ENCODE assay signal across 8 cellular contexts in the genomic region with DNA sequence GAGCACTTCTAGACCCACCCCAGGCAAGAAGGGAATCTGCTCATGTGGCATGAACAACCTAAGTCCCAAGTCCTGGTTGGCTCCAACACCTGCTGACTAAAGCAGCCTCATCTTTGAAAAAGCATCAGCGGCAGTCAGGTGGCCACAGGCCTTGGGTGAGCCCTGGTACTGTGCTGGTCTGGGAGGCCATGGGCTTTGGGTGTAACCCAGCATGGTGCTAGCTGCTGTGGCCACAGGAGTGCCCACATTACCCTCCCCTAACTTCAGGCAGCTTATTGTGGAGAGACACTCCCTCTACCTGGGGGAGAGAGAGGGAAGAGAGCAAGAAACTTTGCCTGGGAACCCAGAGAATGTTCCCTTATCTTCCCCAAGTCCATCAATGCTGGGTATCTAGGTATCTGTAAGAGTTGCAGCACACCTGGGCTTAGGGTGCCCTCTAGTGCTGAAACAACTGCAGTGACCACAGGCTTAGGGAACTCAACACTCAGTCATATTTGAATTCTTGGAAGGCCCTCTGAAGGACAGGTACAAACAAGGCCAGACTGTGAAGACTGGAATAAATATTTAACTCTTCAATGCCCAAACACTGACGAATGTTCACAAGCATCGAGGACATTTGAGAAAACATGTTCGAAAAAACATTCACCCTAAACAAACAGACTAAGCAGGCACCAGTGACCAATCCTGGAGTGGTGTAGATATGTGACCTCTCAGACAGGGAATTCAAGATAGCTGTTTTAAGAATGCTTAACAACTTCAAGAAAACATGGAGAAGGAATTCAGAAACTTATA.
DNase-seq lines count a peak whose midpoint lies in the region; ATAC-seq and TF ChIP-seq lines count a peak whose summit lies in the region.

No MANE protein-coding gene starts in this region.

- TF ChIP-seq CTCF in WTC11 (IDR thresholded peaks at IDR 0.05) (peak; percentile 26; the same call in 1 of the 2 replicates), left lung (IDR thresholded peaks at IDR 0.05) (no peak), tibial artery (IDR thresholded peaks at IDR 0.05) (no peak)
- no peak for TF ChIP-seq CTCF in CD4-positive, alpha-beta T cell (IDR thresholded peaks at IDR 0.05)

- peaks cover 0 to 25% of the 10 kb centered on the region in 2 donors for H3K9me3 ChIP-seq in left lung
- H3K9me3 ChIP-seq in tibial artery = peaks cover 0 to 17% (median 0%) of the 10 kb centered on the region in 3 donors
- H3K9me3 ChIP-seq in CD4-positive, alpha-beta T cell (ENCODE audit: control insufficient read depth, low read length) = peaks cover 23% of the 10 kb centered on the region

- H3K4me3 Mint-ChIP-seq in WTC11 = no peak overlapping the region
- no peak overlapping the region for H3K4me3 Mint-ChIP-seq in naive thymus-derived CD8-positive, alpha-beta T cell
- no peak overlapping the region for H3K4me3 Mint-ChIP-seq in CD4-positive, alpha-beta T cell

- DNase-seq in EL (peak; percentile 30), HT1080 (ENCODE audit: low read depth) (peak; percentile 15), WTC11 (ENCODE audit: low spot score) (peak; percentile 61), left lung (peak in 1 of 2 donors; percentile 18), ureter (ENCODE audit: low spot score) (no peak), tibial artery (no peak)
- DNase-seq in naive thymus-derived CD8-positive, alpha-beta T cell = no peak
- DNase-seq in CD4-positive, alpha-beta T cell = no peak

- ATAC-seq in WTC11 (peak; percentile 95), left lung (peak; percentile 88)
- ATAC-seq in naive thymus-derived CD8-positive, alpha-beta T cell = no peak
- ATAC-seq in CD4-positive, alpha-beta T cell (ENCODE audit: poor library complexity) = no peak

- H3K27ac ChIP-seq in left lung (no peak overlapping the region), tibial artery (no peak overlapping the region)
- H3K27ac ChIP-seq in CD4-positive, alpha-beta T cell (ENCODE audit: low read depth, low read length) = no peak overlapping the region

- intact Hi-C loops in left lung (cut with DNase I) = no loop called here
- intact Hi-C loops in tibial artery (cut with DNase I; ENCODE audit: low total_unique reads) = no loop called here
- intact Hi-C loops in CD4-positive, alpha-beta T cell (cut with DNase I, micrococcal nuclease) = no loop called here

- H3K27me3 ChIP-seq in left lung (no peaks in the 10 kb centered on the region), tibial artery (no peaks in the 10 kb centered on the region)
- no peaks in the 10 kb centered on the region for H3K27me3 ChIP-seq in CD4-positive, alpha-beta T cell (ENCODE audit: control insufficient read depth, insufficient read depth, low read length)

- peaks cover 20% of the 10 kb centered on the region for H3K4me1 Mint-ChIP-seq in WTC11
- peaks cover 0 to under 1% (median 0%) of the 10 kb centered on the region in 4 donors for H3K4me1 Mint-ChIP-seq in naive thymus-derived CD8-positive, alpha-beta T cell
- no peaks in the 10 kb centered on the region for H3K4me1 Mint-ChIP-seq in CD4-positive, alpha-beta T cell (ENCODE audit: low read depth)

- POLR2A ChIA-PET in WTC11 (lab: Charles Lee) = no interaction called here
- POLR2A ChIA-PET in naive thymus-derived CD8-positive, alpha-beta T cell (lab: Charles Lee) = no interaction called here
- POLR2A ChIA-PET in CD4-positive, alpha-beta T cell (lab: Charles Lee) = no interaction called here

- H3K4me3 ChIP-seq in left lung (no peak overlapping the region), tibial artery (no peak overlapping the region)

- H3K36me3 ChIP-seq in left lung (peaks cover 0 to 100% of the 10 kb centered on the region in 2 donors), tibial artery (peaks cover 64 to 92% (median 84%) of the 10 kb centered on the region in 3 donors)

- H3K27ac Mint-ChIP-seq in WTC11 = no peak overlapping the region
- no peak overlapping the region for H3K27ac Mint-ChIP-seq in naive thymus-derived CD8-positive, alpha-beta T cell
- no peak overlapping the region for H3K27ac Mint-ChIP-seq in CD4-positive, alpha-beta T cell

- CTCF ChIA-PET in WTC11 (lab: Charles Lee) = interaction anchor here (0.6 to 2.0 kb wide), 4 partner anchors 8 to 224 kb away, joined by 3 to 5 read pairs (median 4); no protein-coding TSS in a partner anchor
- CTCF ChIA-PET in CD4-positive, alpha-beta T cell (lab: Charles Lee) = no interaction called here

- no peaks in the 10 kb centered on the region for H3K27me3 Mint-ChIP-seq in WTC11 (ENCODE audit: low read depth)
- no peaks in the 10 kb centered on the region for H3K27me3 Mint-ChIP-seq in naive thymus-derived CD8-positive, alpha-beta T cell
- no peaks in the 10 kb centered on the region for H3K27me3 Mint-ChIP-seq in CD4-positive, alpha-beta T cell

- peaks cover 44% of the 10 kb centered on the region for H3K9me3 Mint-ChIP-seq in WTC11
- peaks cover 6 to 49% (median 30%) of the 10 kb centered on the region in 9 donors for H3K9me3 Mint-ChIP-seq in naive thymus-derived CD8-positive, alpha-beta T cell
- H3K9me3 Mint-ChIP-seq in CD4-positive, alpha-beta T cell = peaks cover 13% of the 10 kb centered on the region

- peaks cover 71% of the 10 kb centered on the region for H3K36me3 Mint-ChIP-seq in WTC11
- H3K36me3 Mint-ChIP-seq in naive thymus-derived CD8-positive, alpha-beta T cell = peaks cover 45 to 90% (median 86%) of the 10 kb centered on the region in 3 donors
- peaks cover 98% of the 10 kb centered on the region for H3K36me3 Mint-ChIP-seq in CD4-positive, alpha-beta T cell (ENCODE audit: low read depth)

- no peaks in the 10 kb centered on the region for H3K4me1 ChIP-seq in left lung
- no peaks in the 10 kb centered on the region for H3K4me1 ChIP-seq in tibial artery

TF ChIP-seq in WTC11, 78 proteins besides CTCF, POLR2A, EP300 and RAD21:
- TF ChIP-seq, protein P1, sequence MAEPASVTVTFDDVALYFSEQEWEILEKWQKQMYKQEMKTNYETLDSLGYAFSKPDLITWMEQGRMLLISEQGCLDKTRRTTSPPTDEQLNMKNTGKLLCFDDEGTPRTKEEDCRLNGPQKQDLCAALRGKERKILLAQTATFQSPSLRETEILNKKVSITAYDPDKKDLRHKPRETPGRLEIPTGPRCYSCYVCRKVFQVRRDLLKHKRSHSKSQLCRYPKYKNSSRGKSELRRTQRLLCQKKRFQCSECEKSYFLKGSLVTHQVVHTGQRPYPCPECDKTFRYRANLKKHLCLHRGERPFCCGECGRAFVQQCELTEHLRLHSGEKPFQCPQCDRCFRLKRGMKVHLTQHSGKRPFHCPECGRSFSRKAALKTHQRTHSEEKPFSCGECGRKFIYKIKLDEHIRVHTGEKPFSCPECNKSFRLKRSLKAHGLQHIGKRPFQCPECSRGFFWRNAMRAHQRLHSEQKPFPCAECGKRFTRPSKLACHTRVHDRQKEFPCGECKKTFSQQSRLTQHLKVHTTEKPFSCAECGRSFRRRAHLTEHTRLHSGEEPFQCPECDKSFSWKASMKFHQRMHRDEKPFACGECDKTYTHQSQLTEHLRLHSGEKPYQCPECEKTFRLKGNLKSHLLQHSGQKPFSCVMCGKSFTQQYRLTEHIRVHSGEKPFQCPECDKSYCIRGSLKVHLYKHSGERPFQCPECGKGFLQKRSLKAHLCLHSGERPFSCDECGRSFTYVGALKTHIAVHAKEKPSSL (CRISPR knock-in tag; conservative IDR thresholded peaks at IDR 0.05) = peak; percentile 96
- peak; percentile 24; the same call in 1 of the 2 replicates for TF ChIP-seq ETV6 (CRISPR knock-in tag; IDR thresholded peaks at IDR 0.05)
- TF ChIP-seq NR2C2 (CRISPR knock-in tag; IDR thresholded peaks at IDR 0.05) = no peak

Comparison
In these comparisons a context has a peak if more than half of its experiments do, and no peak if none do; other contexts are left out.
1. DNase-seq: peak in EL (single experiment), HT1080 (single experiment) and WTC11 (single experiment); none in naive thymus-derived CD8-positive, alpha-beta T cell (0 of 10), ureter (single experiment), tibial artery (0 of 2) and CD4-positive, alpha-beta T cell (0 of 10).
2. ATAC-seq: peak in WTC11 (single experiment) and left lung (single experiment); none in naive thymus-derived CD8-positive, alpha-beta T cell (0 of 2) and CD4-positive, alpha-beta T cell (single experiment).